1 cellular context compared by ENCODE assay signal in genomic region chr12:116727261-116727660, GRCh38.
A peak's percentile ranks its signal among the peaks of the same experiment; 100 is the strongest.
TF ChIP-seq lines count a peak whose summit lies in the region.

No MANE protein-coding gene starts in this region.

TF ChIP-seq in HepG2, 621 proteins besides CTCF, POLR2A, EP300 and RAD21 (continued from another document):
- no peak for TF ChIP-seq FOXP4 (CRISPR knock-in tag; IDR thresholded peaks at IDR 0.05)
- 0 out of 2 replicates have a peak, but pooled peaks have one; percentile 13 for TF ChIP-seq NR2F6 (IDR thresholded peaks at IDR 0.05)
- no peak for TF ChIP-seq NR2F6 (CRISPR knock-in tag; IDR thresholded peaks at IDR 0.05)
- no peak for TF ChIP-seq ZSCAN31 (CRISPR knock-in tag; IDR thresholded peaks at IDR 0.05; ENCODE audit: low read depth)
- TF ChIP-seq ZNF441 (CRISPR knock-in tag; IDR thresholded peaks at IDR 0.05; ENCODE audit: borderline replicate concordance) = no peak
- no peak for TF ChIP-seq HMG20B (CRISPR knock-in tag; conservative IDR thresholded peaks at IDR 0.05)
- TF ChIP-seq RERE (CRISPR knock-in tag; IDR thresholded peaks at IDR 0.05; ENCODE audit: low read depth) = no peak
- no peak for TF ChIP-seq MTF2 (CRISPR knock-in tag; IDR thresholded peaks at IDR 0.05; ENCODE audit: borderline replicate concordance)
- no peak for TF ChIP-seq TERF1 (CRISPR knock-in tag; IDR thresholded peaks at IDR 0.05)
- TF ChIP-seq KLF16 (CRISPR knock-in tag; IDR thresholded peaks at IDR 0.05) = no peak
- no peak for TF ChIP-seq GABPB1 (CRISPR knock-in tag; IDR thresholded peaks at IDR 0.05)
- no peak for TF ChIP-seq AKAP8 (CRISPR knock-in tag; IDR thresholded peaks at IDR 0.05)
- no peak for TF ChIP-seq HMGA1 (CRISPR knock-in tag; conservative IDR thresholded peaks at IDR 0.05)
- no peak for TF ChIP-seq RXRB (CRISPR knock-in tag; IDR thresholded peaks at IDR 0.05; ENCODE audit: borderline replicate concordance)
- TF ChIP-seq RAD51 (IDR thresholded peaks at IDR 0.05; ENCODE audit: borderline replicate concordance) = no peak
- peak; percentile 28; the same call in 1 of the 2 replicates for TF ChIP-seq THRA (CRISPR knock-in tag; IDR thresholded peaks at IDR 0.05; ENCODE audit: borderline replicate concordance)
- TF ChIP-seq NR2F2 (IDR thresholded peaks at IDR 0.05; ENCODE audit: borderline replicate concordance, low read depth) = 0 out of 2 replicates have a peak, but pooled peaks have one; percentile 24
- no peak for TF ChIP-seq ELF4 (CRISPR knock-in tag; IDR thresholded peaks at IDR 0.05; ENCODE audit: borderline replicate concordance)
- TF ChIP-seq ZNF772 (CRISPR knock-in tag; IDR thresholded peaks at IDR 0.05) = no peak
- no peak for TF ChIP-seq ZNF280D (CRISPR knock-in tag; IDR thresholded peaks at IDR 0.05)
- TF ChIP-seq SOX13 (IDR thresholded peaks at IDR 0.05) = no peak
- TF ChIP-seq SOX13 (CRISPR knock-in tag; conservative IDR thresholded peaks at IDR 0.05 in 1 of 2, IDR thresholded peaks at IDR 0.05 in 1 of 2) = 0 out of 4 replicates have a peak, but pooled peaks of 1 of the 2 experiments have one; percentile 34
- no peak for TF ChIP-seq ZNF234 (CRISPR knock-in tag; conservative IDR thresholded peaks at IDR 0.05)
